32 cellular contexts compared by ENCODE assay signal in the genomic region with DNA sequence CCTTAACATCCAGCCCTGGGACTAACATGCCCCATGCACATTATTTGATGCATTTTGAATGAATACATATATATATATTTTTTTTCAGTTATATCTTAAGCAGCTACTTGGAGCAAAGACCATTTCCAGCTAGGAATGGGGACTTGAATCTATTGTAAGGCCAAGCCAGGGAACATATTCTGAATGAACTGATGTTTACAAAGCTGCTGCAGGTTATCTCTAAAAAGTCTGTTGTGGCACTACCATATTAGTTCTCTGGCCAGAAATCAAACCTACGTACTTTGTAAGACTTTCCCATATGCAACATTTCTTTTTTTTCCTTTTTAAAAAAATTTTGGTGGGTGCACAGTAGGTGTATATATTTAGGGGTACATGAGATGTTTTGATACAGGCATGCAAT. TPM values are rescaled to one million over a fixed set of nuclear protein-coding genes. Genes with fewer than 3 reads are reported as not detected.
DNase-seq lines count a peak whose midpoint lies in the region; ATAC-seq, FAIRE-seq and TF ChIP-seq lines count a peak whose summit lies in the region.
"Had no signal": no experiment of that assay in that cellular context is flagged by ENCODE, and none has a peak within 500 bp of the region (broad histone marks: within the 10 kb centered on the region; RNA-seq: fewer than 3 reads in every experiment).

No MANE protein-coding gene starts in this region.

- no peak for DNase-seq in pancreas
- no peak for DNase-seq in NCI-H2171 treated with DMSO at 0.1 percent for 48 hours (lab: John Stamatoyannopoulos, UW)
- no peak for DNase-seq in NCI-H2029 treated with DMSO at 0.1 percent for 48 hours (lab: John Stamatoyannopoulos, UW)
- DNase-seq: 8988T; ACHN; AML-193; BE2C; C1 segment of cervical spinal cord; Caco-2; Calu3; CD4-positive, alpha-beta memory T cell; CD4-positive, alpha-beta T cell; CD4-positive, CD25-positive, alpha-beta regulatory T cell; CD8-positive, alpha-beta memory T cell; CD8-positive, alpha-beta T cell; COR-L47; DMS153; DMS53; DMS79; DMS79 treated with DMSO at 0.1 percent for 48 hours; DND-41; EL had no signal

- intact Hi-C loops in dendritic cell treated with granulocyte-macrophage colony-stimulating factor and Interleukin-4, amounts not matched to agents 40 ng/mL and 50 ng/mL, for 4 days (cut with micrococcal nuclease) = no loop called here
- intact Hi-C loops in pancreas (cut with DNase I) = no loop called here

- no peak for FAIRE-seq in pancreas (lab: Jason Lieb, UNC)
- FAIRE-seq: A204.1, A549 had no signal

- no peaks in the 10 kb centered on the region for H3K9me3 ChIP-seq in pancreas
- H3K9me3 ChIP-seq: BE2C had no signal

- H3K36me3 Mint-ChIP-seq in dendritic cell treated with granulocyte-macrophage colony-stimulating factor and Interleukin-4, amounts not matched to agents 40 ng/mL and 50 ng/mL, for 4 days (ENCODE audit: low read depth) = no peaks in the 10 kb centered on the region
- H3K36me3 Mint-ChIP-seq: CD4-positive, CD25-positive, alpha-beta regulatory T cell had no signal

- ATAC-seq in pancreas = peak in 3 of 4 donors; percentile 30 to 71 (median 70)
- ATAC-seq: A549; CD8-positive, alpha-beta T cell had no signal

- WGBS in pancreas, 2 donors = 42% methylated on average over 1 of the region's 1 CpG

- H3K27me3 ChIP-seq in pancreas = no peaks in the 10 kb centered on the region
- H3K27me3 ChIP-seq: BE2C; BLaER1; BLaER1 treated with 17β-estradiol and CSF1 and Interleukin-3, amounts not matched to agents 10 nM and 100 nM had no signal

- H3K36me3 ChIP-seq in pancreas = no peaks in the 10 kb centered on the region
- H3K36me3 ChIP-seq: BE2C had no signal

- no peak overlapping the region for H3K4me3 ChIP-seq in pancreas
- H3K4me3 ChIP-seq: A549; BLaER1; BLaER1 treated with 17β-estradiol and CSF1 and Interleukin-3, amounts not matched to agents 10 nM and 100 nM had no signal

- peaks cover 45% of the 10 kb centered on the region for H3K9me3 Mint-ChIP-seq in dendritic cell treated with granulocyte-macrophage colony-stimulating factor and Interleukin-4, amounts not matched to agents 40 ng/mL and 50 ng/mL, for 4 days

- TF ChIP-seq CTCF in pancreas (IDR thresholded peaks at IDR 0.05) = no peak

- peaks cover 0 to 19% (median 14%) of the 10 kb centered on the region in 3 donors for H3K4me1 ChIP-seq in pancreas
- H3K4me1 ChIP-seq: A549, BE2C, BLaER1, Caco-2 had no signal

- H3K27me3 Mint-ChIP-seq in dendritic cell treated with granulocyte-macrophage colony-stimulating factor and Interleukin-4, amounts not matched to agents 40 ng/mL and 50 ng/mL, for 4 days = no peaks in the 10 kb centered on the region
- H3K27me3 Mint-ChIP-seq: B cell; CD4-positive, alpha-beta memory T cell; CD4-positive, alpha-beta T cell; CD4-positive, CD25-positive, alpha-beta regulatory T cell had no signal

- no peak overlapping the region for H3K27ac ChIP-seq in pancreas
- H3K27ac ChIP-seq: 22Rv1; A549; BLaER1; BLaER1 treated with 17β-estradiol and CSF1 and Interleukin-3, amounts not matched to agents 10 nM and 100 nM; C4-2B had no signal

- H3K27ac Mint-ChIP-seq in dendritic cell treated with granulocyte-macrophage colony-stimulating factor and Interleukin-4, amounts not matched to agents 40 ng/mL and 50 ng/mL, for 4 days = peak overlapping the region; percentile 84
- H3K27ac Mint-ChIP-seq: B cell; CD4-positive, alpha-beta T cell; CD4-positive, CD25-positive, alpha-beta regulatory T cell; CD8-positive, alpha-beta T cell had no signal

- peaks cover 21% of the 10 kb centered on the region for H3K4me1 Mint-ChIP-seq in dendritic cell treated with granulocyte-macrophage colony-stimulating factor and Interleukin-4, amounts not matched to agents 40 ng/mL and 50 ng/mL, for 4 days (ENCODE audit: low read depth)

- H3K4me3 Mint-ChIP-seq in dendritic cell treated with granulocyte-macrophage colony-stimulating factor and Interleukin-4, amounts not matched to agents 40 ng/mL and 50 ng/mL, for 4 days = no peak overlapping the region
- H3K4me3 Mint-ChIP-seq: B cell; CD14-positive monocyte; CD4-positive, alpha-beta memory T cell; CD4-positive, alpha-beta T cell; CD4-positive, CD25-positive, alpha-beta regulatory T cell; CD8-positive, alpha-beta T cell had no signal

RNA-seq across cellular contexts. Expression of a gene that starts 43.4 kb away (rescaled TPM):
- 10 to 100 TPM; 27.0 to 46.6 (median 36.7) TPM for total RNA-seq in pancreas
- 10 to 100 TPM in 1 of 2 donors, 1 to 10 TPM in 1; 6.0 to 10.7 TPM for polyA plus RNA-seq in pancreas
- total RNA-seq: A172 had no signal
